In genomic region chr12:107349008-107349747, GRCh38 we compare ENCODE assay signal across 10 cellular contexts.
DNase-seq lines count a peak whose midpoint lies in the region; ATAC-seq and TF ChIP-seq lines count a peak whose summit lies in the region.
"Had no signal": no experiment of that assay in that cellular context is flagged by ENCODE, and none has a peak within 500 bp of the region (broad histone marks: within the 10 kb centered on the region; RNA-seq: fewer than 3 reads in every experiment).

No MANE protein-coding gene starts in this region.

- H3K4me3 ChIP-seq in tibial nerve (no peak overlapping the region), H7 (ENCODE audit: insufficient read depth, low read depth, low read length) (no peak overlapping the region)
- H3K4me3 ChIP-seq: thyroid gland had no signal

- H3K9me3 ChIP-seq in tibial nerve = peaks cover 0 to 6% (median 0%) of the 10 kb centered on the region in 4 donors
- H3K9me3 ChIP-seq: thyroid gland had no signal

- 32 to 33% methylated on average over 5 of the region's 5 CpGs for WGBS in tibial nerve, 2 donors

- no peak for TF ChIP-seq EP300 in tibial nerve (IDR thresholded peaks at IDR 0.05)

- H3K27ac ChIP-seq in tibial nerve = no peak overlapping the region

- TF ChIP-seq POLR2A in tibial nerve (IDR thresholded peaks at IDR 0.05) = no peak

- ATAC-seq in SK-N-SH treated with all-trans-retinoic acid at 6 μM for 48 hours (peak; percentile 78), GM19397 (IDR thresholded peaks at IDR 0.05; ENCODE audit: unreplicated experiment) (no peak)

- H3K27me3 ChIP-seq in tibial nerve (no peaks in the 10 kb centered on the region), H7 (ENCODE audit: control insufficient read depth, insufficient read depth, low read length) (no peaks in the 10 kb centered on the region)
- H3K27me3 ChIP-seq: thyroid gland had no signal

- DNase-seq in NCI-H146 (lab: John Stamatoyannopoulos, UW) (peak; percentile 41), NCI-H146 treated with DMSO at 0.1 percent for 48 hours (lab: John Stamatoyannopoulos, UW; ENCODE audit: unreplicated experiment) (no peak), glomerular endothelial cell (ENCODE audit: extremely low read depth, low read depth, low spot score) (peak; percentile 25), tibial nerve (ENCODE audit: low spot score in 2 of 2) (peak; percentile 33 to 34), H7 (no peak)
- no peak for DNase-seq in activated CD4-positive, alpha-beta T cell treated with anti-CD3 and anti-CD28 coated beads for 4 hours
- DNase-seq: activated CD8-positive, alpha-beta memory T cell treated with anti-CD3 and anti-CD28 coated beads for 24 hours had no signal

- no peaks in the 10 kb centered on the region for H3K4me1 ChIP-seq in tibial nerve

- TF ChIP-seq CTCF in tibial nerve (IDR thresholded peaks at IDR 0.05) = no peak

- H3K36me3 ChIP-seq in tibial nerve (no peaks in the 10 kb centered on the region), H7 (replicated peaks; ENCODE audit: control insufficient read depth, insufficient read depth, low read length) (no peaks in the 10 kb centered on the region)
- H3K36me3 ChIP-seq: thyroid gland had no signal

TF ChIP-seq in SK-N-SH treated with all-trans-retinoic acid at 6 μM for 48 hours, 23 proteins besides CTCF, POLR2A, EP300 and RAD21:
- TF ChIP-seq OSR1 (CRISPR knock-in tag; IDR thresholded peaks at IDR 0.05) (no peak), SNAI2 (CRISPR knock-in tag; IDR thresholded peaks at IDR 0.05) (0 out of 2 replicates have a peak, but pooled peaks have one; percentile 57), CSRNP3 (CRISPR knock-in tag; IDR thresholded peaks at IDR 0.05) (no peak), TCF4 (CRISPR knock-in tag; IDR thresholded peaks at IDR 0.05; ENCODE audit: borderline replicate concordance) (peak; percentile 48; the same call in 1 of the 2 replicates)

Comparison
In these comparisons a context has a peak if more than half of its experiments do, and no peak if none do; other contexts are left out.
1. DNase-seq: peak in NCI-H146 (single experiment), glomerular endothelial cell (single experiment) and tibial nerve (2 of 2); none in NCI-H146 treated with DMSO at 0.1 percent for 48 hours (single experiment), activated CD4-positive, alpha-beta T cell treated with anti-CD3 and anti-CD28 coated beads for 4 hours (0 of 2) and H7 (single experiment).